ENCODE assay signal across 23 cellular contexts in genomic region chr13:44420376-44421220, GRCh38. TPM values are rescaled to one million over a fixed set of nuclear protein-coding genes. Genes with fewer than 3 reads are reported as not detected.
"Had no signal": no experiment of that assay in that cellular context is flagged by ENCODE, and none has a peak within 500 bp of the region (broad histone marks: within the 10 kb centered on the region; RNA-seq: fewer than 3 reads in every experiment).

No MANE protein-coding gene starts in this region.

- H3K9me3 Mint-ChIP-seq: activated T-helper 1 cell treated with anti-CD3 and anti-CD28 coated beads, Interleukin-12 subunit alpha, Interleukin-12 subunit beta, Interleukin-2, Interleukin-4 antibody, amounts not matched to agents 30 ng/mL and 10 ng/mL and 1 ng/mL, durations not matched to agents 14 hours and 24 hours and 36 hours; memory B cell; T-helper 1 cell treated with Interleukin-12 subunit alpha and Interleukin-12 subunit beta and Interleukin-4 antibody, amounts not matched to agents 30 μg/mL and 1 μg/mL, for 36 hours had no signal

- H3K9me3 ChIP-seq: mucosa of descending colon, neutrophil, spleen, upper lobe of right lung had no signal

- ATAC-seq: left ventricle myocardium superior, mucosa of descending colon, upper lobe of right lung had no signal

- H3K4me1 ChIP-seq: upper lobe of right lung had no signal

- H3K36me3 ChIP-seq: cardiac muscle cell, neutrophil, spleen, upper lobe of right lung had no signal

- H3K4me3 Mint-ChIP-seq: activated naive CD8-positive, alpha-beta T cell; activated T-helper 1 cell treated with anti-CD3 and anti-CD28 coated beads, Interleukin-12 subunit alpha, Interleukin-12 subunit beta, Interleukin-2, Interleukin-4 antibody, amounts not matched to agents 30 ng/mL and 10 ng/mL and 1 ng/mL, durations not matched to agents 14 hours and 24 hours and 36 hours; memory B cell; naive B cell; T-helper 1 cell treated with Interleukin-12 subunit alpha and Interleukin-12 subunit beta and Interleukin-4 antibody, amounts not matched to agents 30 μg/mL and 1 μg/mL, for 36 hours had no signal

- DNase-seq: activated CD4-positive, CD25-positive, alpha-beta regulatory T cell treated with anti-CD3 and anti-CD28 coated beads, Interleukin-2, amount 50 U/mL, for 72 hours; activated gamma-delta T cell treated with Interleukin-2 at 50 U/mL for 16 hours; amniotic stem cell; dorsolateral prefrontal cortex; foreskin melanocyte; glutamatergic neuron; hippocampal formation; kidney; left ventricle myocardium superior; mucosa of descending colon; naive B cell; posterior cingulate gyrus; retina; stimulated activated CD8-positive, alpha-beta memory T cell treated with anti-CD3 and anti-CD28 coated beads, Interleukin-4, amount 100 ng/mL, for 48 hours; stimulated activated naive CD4-positive, alpha-beta T cell; upper lobe of right lung had no signal

- H3K27ac Mint-ChIP-seq: activated naive CD8-positive, alpha-beta T cell; activated T-helper 1 cell treated with anti-CD3 and anti-CD28 coated beads, Interleukin-12 subunit alpha, Interleukin-12 subunit beta, Interleukin-2, Interleukin-4 antibody, amounts not matched to agents 30 ng/mL and 10 ng/mL and 1 ng/mL, durations not matched to agents 14 hours and 24 hours and 36 hours; memory B cell; T-helper 1 cell treated with Interleukin-12 subunit alpha and Interleukin-12 subunit beta and Interleukin-4 antibody, amounts not matched to agents 30 μg/mL and 1 μg/mL, for 36 hours had no signal

- H3K27me3 ChIP-seq: cardiac muscle cell, dorsolateral prefrontal cortex, neutrophil, upper lobe of right lung had no signal

- H3K4me3 ChIP-seq: cardiac muscle cell, dorsolateral prefrontal cortex, mucosa of descending colon, spleen, upper lobe of right lung had no signal

- H3K27ac ChIP-seq: cardiac muscle cell, dorsolateral prefrontal cortex, neutrophil, spleen, upper lobe of right lung had no signal

- H3K36me3 Mint-ChIP-seq: memory B cell, naive B cell had no signal

- FAIRE-seq: kidney had no signal

RNA-seq across cellular contexts. Expression of gene SERP2, which starts 47.0 kb away (rescaled TPM):
- total RNA-seq: activated T-helper 1 cell treated with anti-CD3 and anti-CD28 coated beads, Interleukin-12 subunit alpha, Interleukin-12 subunit beta, Interleukin-2, Interleukin-4 antibody, amounts not matched to agents 30 ng/mL and 10 ng/mL and 1 ng/mL, durations not matched to agents 14 hours and 24 hours and 36 hours had no signal
